In genomic region chr3:158731525-158731924, GRCh38 we compare ENCODE assay signal across 8 cellular contexts. TPM values are rescaled to one million over a fixed set of nuclear protein-coding genes. Genes with fewer than 3 reads are reported as not detected.
DNase-seq lines count a peak whose midpoint lies in the region; ATAC-seq lines count a peak whose summit lies in the region.

No MANE protein-coding gene starts in this region.

- no peaks in the 10 kb centered on the region for H3K27me3 Mint-ChIP-seq in stimulated activated naive CD8-positive, alpha-beta T cell treated with anti-CD3 and anti-CD28 coated beads, Interleukin-15, Interleukin-2, amounts not matched to agents 100 ng/mL and 50 ng/mL, for 24 hours
- H3K27me3 Mint-ChIP-seq in dendritic cell treated with granulocyte-macrophage colony-stimulating factor and Interleukin-4, amounts not matched to agents 40 ng/mL and 50 ng/mL, for 4 days = peaks cover 24% of the 10 kb centered on the region
- peaks cover 0 to 17% (median 3%) of the 10 kb centered on the region in 5 donors for H3K27me3 Mint-ChIP-seq in naive thymus-derived CD8-positive, alpha-beta T cell

- ATAC-seq in stimulated activated naive CD8-positive, alpha-beta T cell treated with anti-CD3 and anti-CD28 coated beads, Interleukin-15, Interleukin-2, amounts not matched to agents 100 U/mL and 50 U/mL, for 24 hours = no peak
- ATAC-seq in naive thymus-derived CD8-positive, alpha-beta T cell = no peak
- ATAC-seq in esophagus mucosa (no peak), GM19328 (IDR thresholded peaks at IDR 0.05; ENCODE audit: unreplicated experiment) (no peak)

- peak overlapping the region; percentile 66 for H3K4me3 Mint-ChIP-seq in stimulated activated naive CD8-positive, alpha-beta T cell treated with anti-CD3 and anti-CD28 coated beads, Interleukin-15, Interleukin-2, amounts not matched to agents 100 ng/mL and 50 ng/mL, for 24 hours
- peak overlapping the region; percentile 74 for H3K4me3 Mint-ChIP-seq in dendritic cell treated with granulocyte-macrophage colony-stimulating factor and Interleukin-4, amounts not matched to agents 40 ng/mL and 50 ng/mL, for 4 days
- H3K4me3 Mint-ChIP-seq in naive thymus-derived CD8-positive, alpha-beta T cell = peak overlapping the region; percentile 53 to 75 (median 66)

- intact Hi-C loops in dendritic cell treated with granulocyte-macrophage colony-stimulating factor and Interleukin-4, amounts not matched to agents 40 ng/mL and 50 ng/mL, for 4 days (cut with micrococcal nuclease) = no loop called here

- DNase-seq in stimulated activated naive CD8-positive, alpha-beta T cell treated with anti-CD3 and anti-CD28 coated beads, Interleukin-15, Interleukin-2, amounts not matched to agents 100 U/mL and 50 U/mL, for 24 hours = no peak
- DNase-seq in naive thymus-derived CD8-positive, alpha-beta T cell = no peak
- DNase-seq in DMS53 treated with DMSO at 0.1 percent for 48 hours (lab: John Stamatoyannopoulos, UW; ENCODE audit: unreplicated experiment) = no peak
- no peak for DNase-seq in NCI-H1105 (lab: John Stamatoyannopoulos, UW)

- H3K27ac Mint-ChIP-seq in stimulated activated naive CD8-positive, alpha-beta T cell treated with anti-CD3 and anti-CD28 coated beads, Interleukin-15, Interleukin-2, amounts not matched to agents 100 ng/mL and 50 ng/mL, for 24 hours = no peak overlapping the region
- no peak overlapping the region for H3K27ac Mint-ChIP-seq in dendritic cell treated with granulocyte-macrophage colony-stimulating factor and Interleukin-4, amounts not matched to agents 40 ng/mL and 50 ng/mL, for 4 days
- no peak overlapping the region for H3K27ac Mint-ChIP-seq in naive thymus-derived CD8-positive, alpha-beta T cell

- H3K9me3 Mint-ChIP-seq in stimulated activated naive CD8-positive, alpha-beta T cell treated with anti-CD3 and anti-CD28 coated beads, Interleukin-15, Interleukin-2, amounts not matched to agents 100 ng/mL and 50 ng/mL, for 24 hours = no peaks in the 10 kb centered on the region
- peaks cover 8% of the 10 kb centered on the region for H3K9me3 Mint-ChIP-seq in dendritic cell treated with granulocyte-macrophage colony-stimulating factor and Interleukin-4, amounts not matched to agents 40 ng/mL and 50 ng/mL, for 4 days
- peaks cover 0 to 12% (median 2%) of the 10 kb centered on the region in 9 donors for H3K9me3 Mint-ChIP-seq in naive thymus-derived CD8-positive, alpha-beta T cell

- H3K4me1 Mint-ChIP-seq in stimulated activated naive CD8-positive, alpha-beta T cell treated with anti-CD3 and anti-CD28 coated beads, Interleukin-15, Interleukin-2, amounts not matched to agents 100 ng/mL and 50 ng/mL, for 24 hours (ENCODE audit: low read depth) = peaks cover 17% of the 10 kb centered on the region
- peaks cover 37% of the 10 kb centered on the region for H3K4me1 Mint-ChIP-seq in dendritic cell treated with granulocyte-macrophage colony-stimulating factor and Interleukin-4, amounts not matched to agents 40 ng/mL and 50 ng/mL, for 4 days (ENCODE audit: low read depth)
- H3K4me1 Mint-ChIP-seq in naive thymus-derived CD8-positive, alpha-beta T cell = peaks cover 6 to 18% (median 12%) of the 10 kb centered on the region in 4 donors

- POLR2A ChIA-PET in naive thymus-derived CD8-positive, alpha-beta T cell (lab: Charles Lee) = no interaction called here

- peaks cover 5% of the 10 kb centered on the region for H3K36me3 Mint-ChIP-seq in stimulated activated naive CD8-positive, alpha-beta T cell treated with anti-CD3 and anti-CD28 coated beads, Interleukin-15, Interleukin-2, amounts not matched to agents 100 ng/mL and 50 ng/mL, for 24 hours (ENCODE audit: low read depth)
- no peaks in the 10 kb centered on the region for H3K36me3 Mint-ChIP-seq in dendritic cell treated with granulocyte-macrophage colony-stimulating factor and Interleukin-4, amounts not matched to agents 40 ng/mL and 50 ng/mL, for 4 days (ENCODE audit: low read depth)
- peaks cover 2 to 11% (median 5%) of the 10 kb centered on the region in 3 donors for H3K36me3 Mint-ChIP-seq in naive thymus-derived CD8-positive, alpha-beta T cell

RNA-seq across cellular contexts. Expression of gene RARRES1, which starts 0.7 kb away (rescaled TPM):
- total RNA-seq in naive thymus-derived CD8-positive, alpha-beta T cell = not detected
- polyA plus RNA-seq in naive thymus-derived CD8-positive, alpha-beta T cell = not detected
- 14.9 TPM for total RNA-seq in esophagus mucosa

RNA-seq across cellular contexts. Expression of gene LXN, which starts 59.1 kb away (rescaled TPM):
- total RNA-seq in naive thymus-derived CD8-positive, alpha-beta T cell = 1 to 10 TPM; 5.1 to 6.3 TPM
- 10 to 100 TPM in 1 of 3 donors, 1 to 10 TPM in 2; 8.0 to 12.8 (median 8.7) TPM for polyA plus RNA-seq in naive thymus-derived CD8-positive, alpha-beta T cell
- 8.4 TPM for total RNA-seq in esophagus mucosa

Comparison
In these comparisons a context has a peak if more than half of its experiments do, and no peak if none do; other contexts are left out.
1. RNA of gene RARRES1, which starts 0.7 kb away (total RNA-seq): 14.9 TPM in esophagus mucosa (single experiment); not detected in naive thymus-derived CD8-positive, alpha-beta T cell; every median in the first group is over 10 times any median in the second.
2. Peak in every context shown above with its lines, with median percentiles within 50 percentile points of each other: H3K4me3 Mint-ChIP-seq.